Comparison of ENCODE assay signal across 13 cellular contexts in genomic region chr9:5817776-5818336, GRCh38. TPM values are rescaled to one million over a fixed set of nuclear protein-coding genes. Genes with fewer than 3 reads are reported as not detected.
A peak's percentile ranks its signal among the peaks of the same experiment; 100 is the strongest.
DNase-seq lines count a peak whose midpoint lies in the region; ATAC-seq and TF ChIP-seq lines count a peak whose summit lies in the region.
"Had no signal": no experiment of that assay in that cellular context is flagged by ENCODE, and none has a peak within 500 bp of the region (broad histone marks: within the 10 kb centered on the region; RNA-seq: fewer than 3 reads in every experiment).

No MANE protein-coding gene starts in this region.

- 81 to 95% methylated on average over 3 to 4 of the region's 4 CpGs for WGBS in gastroesophageal sphincter (ENCODE audit: low coverage in 1 of 2), 2 donors

- TF ChIP-seq CTCF in gastroesophageal sphincter (IDR thresholded peaks at IDR 0.05), result no peak

- H3K4me3 ChIP-seq in gastroesophageal sphincter, result no peak overlapping the region
- H3K4me3 ChIP-seq: suprapubic skin had no signal

- DNase-seq in Daoy (ENCODE audit: low read depth) (peak; percentile 73), LHCN-M2 (ENCODE audit: low read depth) (peak; percentile 36), astrocyte of the hippocampus (ENCODE audit: low read depth, low spot score) (peak; percentile 40), kidney tubule cell (ENCODE audit: low spot score) (peak; percentile 76), NCI-H1105 treated with DMSO at 0.1 percent for 48 hours (lab: John Stamatoyannopoulos, UW) (no peak), KG1 (lab: John Stamatoyannopoulos, UW) (no peak)
- DNase-seq: cerebellar nuclear complex, head of caudate nucleus, NCI-H2081, RPMI8226 had no signal

- H3K9me3 ChIP-seq in gastroesophageal sphincter, result no peaks in the 10 kb centered on the region
- H3K9me3 ChIP-seq: suprapubic skin had no signal

- H3K27ac ChIP-seq in gastroesophageal sphincter, result no peak overlapping the region
- H3K27ac ChIP-seq: suprapubic skin had no signal

- no peak for TF ChIP-seq EP300 in gastroesophageal sphincter (IDR thresholded peaks at IDR 0.05)

- H3K36me3 ChIP-seq in gastroesophageal sphincter, result peaks cover 0 to 43% of the 10 kb centered on the region in 2 donors

- ATAC-seq in GM18520 (IDR thresholded peaks at IDR 0.05; ENCODE audit: unreplicated experiment) (no peak), gastroesophageal sphincter (no peak)

- no peaks in the 10 kb centered on the region for H3K4me1 ChIP-seq in gastroesophageal sphincter
- H3K4me1 ChIP-seq: suprapubic skin had no signal

- TF ChIP-seq POLR2A in gastroesophageal sphincter (IDR thresholded peaks at IDR 0.05), result no peak

- no peaks in the 10 kb centered on the region for H3K27me3 ChIP-seq in gastroesophageal sphincter
- H3K27me3 ChIP-seq: suprapubic skin had no signal

RNA-seq across cellular contexts. Expression of gene ERMP1, which starts 15.1 kb away (rescaled TPM):
- total RNA-seq in Daoy (2014; rRNA removed; shearing (Covaris generic)), result 11.7 and 13.3 TPM in 2 replicates
- total RNA-seq in LHCN-M2 (2014; rRNA removed), result 5.1 and 8.1 TPM in 2 replicates
- polyA plus RNA-seq in LHCN-M2 (2012), result 1.4 TPM
- 10 to 100 TPM in 3 of 4 donors, 1 to 10 TPM in 1; 6.6 to 12.2 (median 11.7) TPM for total RNA-seq in gastroesophageal sphincter

Comparison
In these comparisons a context has a peak if more than half of its experiments do, and no peak if none do; other contexts are left out.
1. DNase-seq: peak in Daoy (single experiment), LHCN-M2 (single experiment), astrocyte of the hippocampus (single experiment) and kidney tubule cell (single experiment); none in NCI-H1105 treated with DMSO at 0.1 percent for 48 hours (single experiment) and KG1 (single experiment).